ENCODE assay signal across 23 cellular contexts in the genomic region with DNA sequence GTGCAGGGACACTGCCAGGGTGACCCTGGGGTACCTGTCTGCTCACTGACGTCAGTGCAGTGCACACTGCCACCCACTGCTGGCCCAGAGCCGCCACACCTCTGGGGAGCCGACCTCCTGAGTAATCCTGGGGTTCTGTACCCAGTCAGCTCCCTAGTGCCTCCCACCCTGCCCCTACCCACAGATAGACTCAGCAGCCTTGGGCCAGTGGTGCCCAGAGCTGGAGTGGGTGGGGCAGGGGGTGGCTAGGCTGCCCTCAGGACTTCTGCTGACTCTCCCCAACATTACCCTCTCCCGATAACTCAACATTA. TPM values are rescaled to one million over a fixed set of nuclear protein-coding genes. Genes with fewer than 3 reads are reported as not detected.
DNase-seq lines count a peak whose midpoint lies in the region; ATAC-seq and TF ChIP-seq lines count a peak whose summit lies in the region.
"Had no signal": no experiment of that assay in that cellular context is flagged by ENCODE, and none has a peak within 500 bp of the region (broad histone marks: within the 10 kb centered on the region; RNA-seq: fewer than 3 reads in every experiment).

No MANE protein-coding gene starts in this region.

- POLR2A ChIA-PET in A673 (lab: Charles Lee; ENCODE audit: low non-redundant PET), result no interaction called here

- H3F3A ChIP-seq in Loucy (ENCODE audit: low read depth), result no peaks in the 10 kb centered on the region

- H3K4me1 Mint-ChIP-seq in endodermal cell, result no peaks in the 10 kb centered on the region

- no peak for ATAC-seq in GM19351 (IDR thresholded peaks at IDR 0.05; ENCODE audit: unreplicated experiment)

- H3K27ac ChIP-seq in endodermal cell (ENCODE audit: low read depth, low read length), result no peak overlapping the region
- no peak overlapping the region for H3K27ac ChIP-seq in A673 (ENCODE audit: low read depth, low read length, poor library complexity, severe bottlenecking)
- H3K27ac ChIP-seq: HL-60, Peyer's patch had no signal

- H3K4me1 ChIP-seq in Loucy (ENCODE audit: insufficient read depth, low read length, poor library complexity, severe bottlenecking), result no peaks in the 10 kb centered on the region
- no peaks in the 10 kb centered on the region for H3K4me1 ChIP-seq in endodermal cell (ENCODE audit: control insufficient read depth, insufficient read depth, low read length)
- H3K4me1 ChIP-seq in A673 (ENCODE audit: insufficient read depth, low read length, poor library complexity, severe bottlenecking), result peaks cover 15% of the 10 kb centered on the region

- H3K4me3 Mint-ChIP-seq in endodermal cell, result no peak overlapping the region
- H3K4me3 Mint-ChIP-seq: B cell, H9, IgD-negative memory B cell had no signal

- H2AFZ ChIP-seq in Loucy (ENCODE audit: low read length), result no peak overlapping the region

- peak; percentile 26 for DNase-seq in GM13976 (ENCODE audit: low spot score)
- DNase-seq in endodermal cell, result peak; percentile 41
- DNase-seq in posterior vena cava (ENCODE audit: low spot score), result peak; percentile 46
- DNase-seq in A673 (ENCODE audit: low spot score), result no peak
- no peak for DNase-seq in AML-193 (lab: John Stamatoyannopoulos, UW)
- DNase-seq: Calu3; CD4-positive, alpha-beta memory T cell; H9; Karpas-422; MM.1S; NCI-H1092 treated with DMSO at 0.1 percent for 48 hours; NCI-H146; NCI-H2081; NCI-H2171 treated with DMSO at 0.1 percent for 48 hours; NCI-H446; NCI-H69; Peyer's patch had no signal

- WGBS in endodermal cell (ENCODE audit: insufficient coverage in 1 of 2, insufficient read length in 1 of 2), 2 experiments, result 77 to 80% methylated on average over 1 to 4 of the region's 4 CpGs

- H3K9me3 ChIP-seq in Loucy (ENCODE audit: insufficient read depth, low read depth, low read length), result no peaks in the 10 kb centered on the region
- H3K9me3 ChIP-seq in endodermal cell (ENCODE audit: control insufficient read depth, low read length), result no peaks in the 10 kb centered on the region
- H3K9me3 ChIP-seq in A673 (ENCODE audit: low read depth, low read length, poor library complexity, severe bottlenecking), result no peaks in the 10 kb centered on the region
- H3K9me3 ChIP-seq: Peyer's patch had no signal

- no peak overlapping the region for H3K4me3 ChIP-seq in Loucy (ENCODE audit: low read length, poor library complexity, severe bottlenecking)
- H3K4me3 ChIP-seq in endodermal cell (ENCODE audit: low read length), result no peak overlapping the region
- no peak overlapping the region for H3K4me3 ChIP-seq in A673 (ENCODE audit: low read depth, low read length, poor library complexity, severe bottlenecking)
- H3K4me3 ChIP-seq: Peyer's patch had no signal

- no peak overlapping the region for H3K27ac Mint-ChIP-seq in endodermal cell
- H3K27ac Mint-ChIP-seq: B cell; CD4-positive, alpha-beta memory T cell; H9 had no signal

- H3K36me3 ChIP-seq in Loucy (ENCODE audit: insufficient read depth, low read length) (no peaks in the 10 kb centered on the region), endodermal cell (ENCODE audit: control insufficient read depth, insufficient read depth, low read length) (no peaks in the 10 kb centered on the region), A673 (ENCODE audit: insufficient read depth, low read length, poor library complexity, severe bottlenecking) (no peaks in the 10 kb centered on the region)
- H3K36me3 ChIP-seq: Peyer's patch had no signal

- CTCF ChIA-PET in A673 (lab: Charles Lee), result no interaction called here

- H3K79me2 ChIP-seq in Loucy (ENCODE audit: insufficient read depth, low read length), result no peaks in the 10 kb centered on the region

- H3K9ac ChIP-seq in Loucy (ENCODE audit: low read depth, low read length, poor library complexity, severe bottlenecking) (no peak overlapping the region), endodermal cell (ENCODE audit: extremely low read depth, low read length, poor library complexity, severe bottlenecking) (no peak overlapping the region)

- no peaks in the 10 kb centered on the region for H3K27me3 ChIP-seq in Loucy (ENCODE audit: insufficient read depth, low read length, poor library complexity, severe bottlenecking)
- peaks cover 99% of the 10 kb centered on the region for H3K27me3 ChIP-seq in endodermal cell (ENCODE audit: control insufficient read depth, insufficient read depth, low read length, poor library complexity, severe bottlenecking)
- peaks cover 98% of the 10 kb centered on the region for H3K27me3 ChIP-seq in A673 (replicated peaks; ENCODE audit: insufficient read depth, low read depth, low read length, poor library complexity)

- H3K9me2 ChIP-seq in Loucy (replicated peaks; ENCODE audit: low read depth, low read length), result no peaks in the 10 kb centered on the region

- H3K4me2 ChIP-seq in Loucy (ENCODE audit: low read depth, low read length, poor library complexity, severe bottlenecking), result no peak overlapping the region

- BruUV-seq in A673 (replicated peaks; lab: Mats Ljungman, UMichigan), result no TSS peak

- H3K9me3 Mint-ChIP-seq in endodermal cell, result no peaks in the 10 kb centered on the region
- H3K9me3 Mint-ChIP-seq: CD4-positive, alpha-beta memory T cell; H9; IgD-negative memory B cell had no signal

- no peaks in the 10 kb centered on the region for H4K20me1 ChIP-seq in Loucy (ENCODE audit: insufficient read depth, low read length, poor library complexity, severe bottlenecking)

- in situ Hi-C loops in GM13976 (cut with MboI; ENCODE audit: low sequenced_read_pairs, unreplicated experiment), result no loop called here

- intact Hi-C loops in posterior vena cava (cut with DNase I), result no loop called here
- intact Hi-C loops in A673 (cut with micrococcal nuclease; ENCODE audit: unreplicated experiment), result no loop called here

- H3K36me3 Mint-ChIP-seq in endodermal cell (ENCODE audit: low read depth), result no peaks in the 10 kb centered on the region
- H3K36me3 Mint-ChIP-seq: CD4-positive, alpha-beta memory T cell had no signal

- peaks cover 95% of the 10 kb centered on the region for H3K27me3 Mint-ChIP-seq in endodermal cell (ENCODE audit: insufficient read depth)

- TF ChIP-seq CTCF in GM13976 (IDR thresholded peaks at IDR 0.05; ENCODE audit: borderline replicate concordance, control extremely low read depth, extremely low read depth, insufficient read depth, missing control alignments) (no peak), Loucy (conservative IDR thresholded peaks at IDR 0.05; ENCODE audit: low read length) (peak; percentile 19; the same call in 1 of the 2 replicates), endodermal cell (conservative IDR thresholded peaks at IDR 0.05) (no peak), A673 (conservative IDR thresholded peaks at IDR 0.05; ENCODE audit: low read depth, low read length) (no peak)

RNA-seq across cellular contexts. Expression of gene NRXN2, which starts 5.8 kb away (rescaled TPM):
- total RNA-seq in endodermal cell, result 1 to 10 TPM in 1 of 2 donors, under 1 TPM in 1; 1.00 to 1.5 TPM
- polyA plus RNA-seq in endodermal cell (2013, experiment 1 of 2), result 26.7 TPM
- 29.3 TPM for polyA plus RNA-seq in endodermal cell (2013, experiment 2 of 2)
- 1 to 10 TPM; 7.9 to 8.8 TPM for total RNA-seq in posterior vena cava
- 5.0 and 6.1 TPM in 2 replicates for total RNA-seq in A673 (2021)
- total RNA-seq: Calu3 had no signal
- polyA plus RNA-seq: CD4-positive, alpha-beta memory T cell; IgD-negative memory B cell had no signal

RNA-seq across cellular contexts. Expression of gene RASGRP2, which starts 26.7 kb away (rescaled TPM):
- total RNA-seq in endodermal cell (1 to 10 TPM in 1 of 2 donors, under 1 TPM in 1; 0.86 to 1.9 TPM), posterior vena cava (10 to 100 TPM; 41.3 to 49.6 TPM), A673 (2021) (2.0 and 3.5 TPM in 2 replicates)
- 5.0 TPM for polyA plus RNA-seq in endodermal cell (2013, experiment 1 of 2)
- polyA plus RNA-seq in endodermal cell (2013, experiment 2 of 2), result 3.8 TPM
- total RNA-seq: Calu3, HT1080 had no signal

RNA-seq across cellular contexts. Expression of gene PYGM, which starts 42.6 kb away (rescaled TPM):
- total RNA-seq in endodermal cell (1 to 10 TPM; 1.1 to 1.2 TPM), posterior vena cava (10 to 100 TPM; 19.3 to 43.2 TPM), A673 (2021) (2.4 and 2.9 TPM in 2 replicates)
- 2.0 TPM for polyA plus RNA-seq in endodermal cell (2013, experiment 1 of 2)
- polyA plus RNA-seq in endodermal cell (2013, experiment 2 of 2), result 1.3 TPM

Comparison
In these comparisons a context has a peak if more than half of its experiments do, and no peak if none do; other contexts are left out.
1. DNase-seq: peak in GM13976 (single experiment), endodermal cell (single experiment) and posterior vena cava (single experiment); none in A673 (single experiment) and AML-193 (0 of 2).